In genomic region chr10:29804025-29804852, GRCh38 we compare ENCODE assay signal across 9 cellular contexts.
DNase-seq lines count a peak whose midpoint lies in the region; ATAC-seq and TF ChIP-seq lines count a peak whose summit lies in the region.
"Had no signal": no experiment of that assay in that cellular context is flagged by ENCODE, and none has a peak within 500 bp of the region (broad histone marks: within the 10 kb centered on the region; RNA-seq: fewer than 3 reads in every experiment).

No MANE protein-coding gene starts in this region.

- no peak overlapping the region for H3K4me3 Mint-ChIP-seq in naive thymus-derived CD4-positive, alpha-beta T cell

- H3K27me3 ChIP-seq in colonic mucosa = no peaks in the 10 kb centered on the region
- no peaks in the 10 kb centered on the region for H3K27me3 ChIP-seq in naive thymus-derived CD4-positive, alpha-beta T cell (ENCODE audit: control insufficient read depth in 2 of 2, insufficient read depth in 2 of 2, low read length in 2 of 2)

- H3K9me3 ChIP-seq in colonic mucosa = no peaks in the 10 kb centered on the region
- no peaks in the 10 kb centered on the region for H3K9me3 ChIP-seq in naive thymus-derived CD4-positive, alpha-beta T cell (ENCODE audit: control insufficient read depth in 2 of 3, low read length in 3 of 3)

- ATAC-seq in naive thymus-derived CD4-positive, alpha-beta T cell = peak; percentile 52
- ATAC-seq in HG03460 (IDR thresholded peaks at IDR 0.05; ENCODE audit: unreplicated experiment) = no peak

- peaks cover 0 to 5% (median 0%) of the 10 kb centered on the region in 7 donors for H3K4me1 Mint-ChIP-seq in naive thymus-derived CD4-positive, alpha-beta T cell

- peak overlapping the region in 1 of 2 donors; percentile 4 for H3K9ac ChIP-seq in colonic mucosa (ENCODE audit: low read depth in 2 of 2, low read length in 2 of 2)
- H3K9ac ChIP-seq: KMS-11 had no signal

- peaks cover 0 to 7% (median 0%) of the 10 kb centered on the region in 11 donors for H3K9me3 Mint-ChIP-seq in naive thymus-derived CD4-positive, alpha-beta T cell

- H3K36me3 Mint-ChIP-seq in naive thymus-derived CD4-positive, alpha-beta T cell = peaks cover 0 to 4% (median 0%) of the 10 kb centered on the region in 5 donors

- peak overlapping the region; percentile 4 for H3K27ac ChIP-seq in colonic mucosa
- H3K27ac ChIP-seq in naive thymus-derived CD4-positive, alpha-beta T cell (ENCODE audit: low read depth, low read length) = no peak overlapping the region
- H3K27ac ChIP-seq: KMS-11 had no signal

- no peak for TF ChIP-seq POLR2A in NB4 (IDR thresholded peaks at IDR 0.05; ENCODE audit: extremely low read depth, insufficient read length)

- peaks cover 4 to 19% (median 10%) of the 10 kb centered on the region in 5 donors for H3K27me3 Mint-ChIP-seq in naive thymus-derived CD4-positive, alpha-beta T cell

- peak; percentile 90 for DNase-seq in DMS53 treated with DMSO at 0.1 percent for 48 hours (lab: John Stamatoyannopoulos, UW; ENCODE audit: unreplicated experiment)
- peak; percentile 2 for DNase-seq in NB4 (ENCODE audit: low read depth)
- peak; percentile 75 for DNase-seq in colonic mucosa
- no peak for DNase-seq in naive thymus-derived CD4-positive, alpha-beta T cell
- DNase-seq in cortex of kidney (lab: John Stamatoyannopoulos, UW) = no peak
- no peak for DNase-seq in HuH-7.5 (ENCODE audit: low spot score)
- no peak for DNase-seq in NCI-H526 (lab: John Stamatoyannopoulos, UW)

- H3K36me3 ChIP-seq in colonic mucosa = no peaks in the 10 kb centered on the region
- H3K36me3 ChIP-seq in naive thymus-derived CD4-positive, alpha-beta T cell (ENCODE audit: control insufficient read depth in 2 of 3, insufficient read depth in 3 of 3, low read length in 3 of 3) = no peaks in the 10 kb centered on the region

- CTCF ChIA-PET in naive thymus-derived CD4-positive, alpha-beta T cell (lab: Charles Lee) = no interaction called here

- no peak overlapping the region for H3K4me3 ChIP-seq in NB4 (ENCODE audit: low read depth, low read length)
- H3K4me3 ChIP-seq in colonic mucosa = no peak overlapping the region
- no peak overlapping the region for H3K4me3 ChIP-seq in naive thymus-derived CD4-positive, alpha-beta T cell (ENCODE audit: low read length)

- H3K4me1 ChIP-seq in colonic mucosa = peaks cover 6% of the 10 kb centered on the region
- no peaks in the 10 kb centered on the region for H3K4me1 ChIP-seq in naive thymus-derived CD4-positive, alpha-beta T cell (ENCODE audit: control insufficient read depth in 2 of 2, insufficient read depth in 2 of 2, low read length in 2 of 2)

- TF ChIP-seq CTCF in NB4 (IDR thresholded peaks at IDR 0.05; ENCODE audit: low read depth, low read length) = no peak
- TF ChIP-seq CTCF in colonic mucosa (IDR thresholded peaks at IDR 0.05) = no peak

- H3K27ac Mint-ChIP-seq in naive thymus-derived CD4-positive, alpha-beta T cell = no peak overlapping the region

- intact Hi-C loops in colonic mucosa (cut with DNase I) = no loop called here
- intact Hi-C loops in naive thymus-derived CD4-positive, alpha-beta T cell (cut with micrococcal nuclease) = no loop called here

- POLR2A ChIA-PET in naive thymus-derived CD4-positive, alpha-beta T cell (lab: Charles Lee) = no interaction called here

Comparison
In these comparisons a context has a peak if more than half of its experiments do, and no peak if none do; other contexts are left out.
1. DNase-seq: peak in DMS53 treated with DMSO at 0.1 percent for 48 hours (single experiment), NB4 (single experiment) and colonic mucosa (single experiment); none in naive thymus-derived CD4-positive, alpha-beta T cell (0 of 9), cortex of kidney (single experiment), HuH-7.5 (single experiment) and NCI-H526 (0 of 2).